8 cellular contexts compared by ENCODE assay signal in genomic region chr11:65569973-65570918, GRCh38. TPM values are rescaled to one million over a fixed set of nuclear protein-coding genes. Genes with fewer than 3 reads are reported as not detected.
DNase-seq lines count a peak whose midpoint lies in the region; ATAC-seq and TF ChIP-seq lines count a peak whose summit lies in the region.

ZNRD2 (plus strand) TSS chr11:65570477; CDS start chr11:65570492, 15 bp downstream.

- POLR2A ChIA-PET in BJ (lab: Charles Lee) = no interaction called here

- peaks cover 7% of the 10 kb centered on the region for H3K36me3 Mint-ChIP-seq in chondrocyte (ENCODE audit: low read depth)

- peak within 1 kb of the TSS; percentile 97 for H3K27ac ChIP-seq in layer of hippocampus (ENCODE audit: low read depth, low read length)

- TF ChIP-seq CTCF in BJ (IDR thresholded peaks at IDR 0.05; ENCODE audit: insufficient read depth, low read depth, low read length) (peak; percentile 57), chondrocyte (IDR thresholded peaks at IDR 0.05) (peak; percentile 81)

- H3K27me3 Mint-ChIP-seq in chondrocyte (ENCODE audit: low read depth) = no peaks in the 10 kb centered on the region

- peaks cover 71% of the 10 kb centered on the region for H3K4me1 Mint-ChIP-seq in chondrocyte (ENCODE audit: low read depth)

- peak; percentile 59 for ATAC-seq in HG03442 (IDR thresholded peaks at IDR 0.05; ENCODE audit: unreplicated experiment)

- peak within 1 kb of the TSS; percentile 93 for H3K4me3 ChIP-seq in BJ (ENCODE audit: low read depth, low read length)

- no peaks in the 10 kb centered on the region for H3K9me3 Mint-ChIP-seq in chondrocyte (ENCODE audit: low read depth)

- peak within 1 kb of the TSS; percentile 100 for H3K27ac Mint-ChIP-seq in chondrocyte (ENCODE audit: unreplicated experiment)

- peak within 1 kb of the TSS; percentile 99 for H3K4me3 Mint-ChIP-seq in chondrocyte (ENCODE audit: unreplicated experiment)

- CTCF ChIA-PET in BJ (lab: Yijun Ruan, JAX) = interaction anchor here (0.8 to 5.6 kb wide), 6 partner anchors 10 to 45 kb away, joined by 3 to 83 read pairs (median 13); partner anchors contain the start of gene SCYL1

- H3K36me3 ChIP-seq in BJ (ENCODE audit: control insufficient read depth, insufficient read depth, low read length) = peaks cover 5% of the 10 kb centered on the region

- DNase-seq in BJ (ENCODE audit: low read depth) (peak; percentile 89), GM19238 (ENCODE audit: insufficient read length, low spot score) (peak; percentile 98), NCI-H510A treated with DMSO at 0.1 percent for 48 hours (lab: John Stamatoyannopoulos, UW) (peak; percentile 98), chondrocyte (ENCODE audit: low spot score) (peak; percentile 100)
- DNase-seq in activated CD4-positive, alpha-beta T cell treated with anti-CD3 and anti-CD28 coated beads for 24 hours (ENCODE audit: low read depth in 2 of 2) = peak; percentile 96 to 97
- peak; percentile 94 to 97 for DNase-seq in stimulated activated CD4-positive, alpha-beta T cell treated with anti-CD3 and anti-CD28 coated beads, Interleukin-1b, Interleukin-23, amount 100 ng/mL, for 4 hours (ENCODE audit: low read depth in 2 of 2)

- no peaks in the 10 kb centered on the region for H3K27me3 ChIP-seq in BJ (ENCODE audit: control insufficient read depth, insufficient read depth, low read length)
- no peaks in the 10 kb centered on the region for H3K27me3 ChIP-seq in layer of hippocampus (ENCODE audit: control insufficient read depth, insufficient read depth, low read length)

RNA-seq across cellular contexts. Expression of gene ZNRD2, which starts in this region (rescaled TPM):
- polyA plus RNA-seq in BJ (2011; rRNA removed) = 48.7 and 73.3 TPM in 2 replicates
- polyA minus RNA-seq in BJ (2011; rRNA and poly(A)+ RNA removed) = 7.9 and 13.5 TPM in 2 replicates
- total RNA-seq in chondrocyte = 26.4 to 32.1 TPM (median 28.1 TPM) in 3 replicates

Comparison
In these comparisons a context has a peak if more than half of its experiments do, and no peak if none do; other contexts are left out.
1. Peak in every context shown above with its lines: DNase-seq, ATAC-seq, H3K4me3 ChIP-seq and H3K27ac ChIP-seq.